ENCODE assay signal across 8 cellular contexts in the genomic region with DNA sequence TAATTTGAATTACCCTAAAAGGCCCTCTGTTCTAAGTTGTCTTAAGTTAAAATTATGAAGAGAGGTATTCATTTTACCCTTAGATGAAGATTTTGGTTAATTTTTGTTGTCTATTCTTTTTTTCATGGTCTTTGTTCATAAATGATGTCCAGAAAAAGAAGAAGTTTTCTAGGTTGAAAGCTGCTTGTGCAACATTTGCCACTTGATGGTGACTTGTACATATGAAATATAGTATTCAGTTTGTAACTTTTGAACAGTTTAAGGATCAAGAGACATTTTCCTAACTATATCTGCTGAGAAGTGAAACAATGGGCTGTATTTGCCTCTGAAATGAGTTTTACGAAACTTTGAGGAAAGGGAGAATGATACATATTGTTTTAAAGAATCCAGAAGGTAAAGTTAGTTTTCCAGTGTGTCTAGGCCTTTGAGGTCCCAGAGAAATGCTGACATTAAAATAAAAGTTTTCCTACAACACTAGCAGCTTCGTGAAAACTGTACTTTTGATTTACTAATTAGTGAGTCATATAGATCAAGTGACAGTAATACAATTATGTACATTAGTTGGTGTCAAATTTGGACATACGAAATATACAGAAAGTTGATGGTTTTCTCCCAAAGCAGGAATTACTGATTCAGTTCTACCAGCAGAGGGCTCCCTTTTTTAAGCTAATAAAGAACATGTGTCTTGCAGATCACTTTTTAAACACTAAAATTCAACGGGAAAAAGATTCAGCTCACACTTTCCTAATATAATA.
A peak's percentile ranks its signal among the peaks of the same experiment; 100 is the strongest.
DNase-seq lines count a peak whose midpoint lies in the region; ATAC-seq, FAIRE-seq and TF ChIP-seq lines count a peak whose summit lies in the region.

No MANE protein-coding gene starts in this region.

- H3K4me3 ChIP-seq in astrocyte of the spinal cord (ENCODE audit: low read depth, low read length) (no peak overlapping the region), HepG2 (replicated peaks in 1 of 3; ENCODE audit: insufficient read depth in 1 of 3, low read depth in 2 of 3, low read length in 3 of 3) (peak overlapping the region in 2 of 3 experiments; percentile 42 to 48; a peak in 2 of 6 replicates), vagina (no peak overlapping the region)

- H3K79me2 ChIP-seq in HepG2 (ENCODE audit: insufficient read depth, low read length), result peaks cover 19% of the 10 kb centered on the region

- H2AFZ ChIP-seq in HepG2 (ENCODE audit: low read length), result no peak overlapping the region

- TF ChIP-seq POLR2A in HepG2 (IDR thresholded peaks at IDR 0.05; ENCODE audit: insufficient read depth in 1 of 2, low read depth in 2 of 2, low read length in 2 of 2) (no peak), vagina (IDR thresholded peaks at IDR 0.05) (no peak)

- WGBS in HepG2 (ENCODE audit: low lambda C conversion rate), result 30% methylated on average over 4 of the region's 4 CpGs

- TF ChIP-seq RAD21 in HepG2 (CRISPR knock-in tag; IDR thresholded peaks at IDR 0.05), result peak; percentile 38

- H3K4me1 ChIP-seq in HepG2 (ENCODE audit: insufficient read depth, low read length) (peaks cover 61% of the 10 kb centered on the region), vagina (peaks cover 78% of the 10 kb centered on the region)

- peak; percentile 35 for DNase-seq in AG08395 (ENCODE audit: low spot score)
- peak; percentile 2 to 57 for DNase-seq in NCI-H526 (lab: John Stamatoyannopoulos, UW)
- peak; percentile 75 for DNase-seq in astrocyte of the spinal cord (ENCODE audit: low read depth, low spot score)
- DNase-seq in HepG2 (ENCODE audit: low spot score), result peak; percentile 40
- DNase-seq in vagina (ENCODE audit: extremely low spot score in 2 of 2), result no peak
- no peak for DNase-seq in GOT3 (lab: John Stamatoyannopoulos, UW)

- in situ Hi-C loops in astrocyte of the spinal cord (cut with HindIII; ENCODE audit: low sequenced_read_pairs), result no loop called here
- in situ Hi-C loops in HepG2 (cut with HindIII; ENCODE audit: extremely low pct_ligation_motif_present, low pct_unique_long_range_greater_than_20kb), result loop anchor here (5.0 kb wide), 1 partner anchor 171 kb away; no protein-coding TSS in a partner anchor

- H3K4me2 ChIP-seq in HepG2 (ENCODE audit: low read depth, low read length), result peak overlapping the region; percentile 69

- H3K36me3 ChIP-seq in HepG2 (replicated peaks in 1 of 2; ENCODE audit: control insufficient read depth in 1 of 2, insufficient read depth in 2 of 2, low read length in 2 of 2), result peaks cover 8 to 22% of the 10 kb centered on the region in 2 experiments; a peak in 4 of 5 replicates
- peaks cover 0 to 36% of the 10 kb centered on the region in 2 donors for H3K36me3 ChIP-seq in vagina

- ATAC-seq in HepG2, result no peak
- no peak for ATAC-seq in HG02852 (IDR thresholded peaks at IDR 0.05; ENCODE audit: unreplicated experiment)

- no peaks in the 10 kb centered on the region; a peak in 1 of 5 replicates for H3K27me3 ChIP-seq in HepG2 (ENCODE audit: control insufficient read depth in 1 of 2, insufficient read depth in 2 of 2, low read length in 2 of 2)
- no peaks in the 10 kb centered on the region for H3K27me3 ChIP-seq in vagina

- intact Hi-C loops in HepG2 (cut with micrococcal nuclease; ENCODE audit: unreplicated experiment) (loop anchor here (1.0 to 2.0 kb wide), 3 partner anchors 15 to 677 kb away; no protein-coding TSS in a partner anchor), vagina (cut with DNase I) (loop anchor here (5.0 kb wide), 1 partner anchor 676 kb away; no protein-coding TSS in a partner anchor)

- TF ChIP-seq CTCF in astrocyte of the spinal cord (IDR thresholded peaks at IDR 0.05; ENCODE audit: low read depth, low read length) (peak; percentile 65), HepG2 (CRISPR knock-in tag; IDR thresholded peaks at IDR 0.05) (peak; percentile 64), vagina (IDR thresholded peaks at IDR 0.05) (peak; percentile 34 to 87 (median 80))

- FAIRE-seq in G401.6 (lab: Jason Lieb, UNC) (peak; percentile 45), HepG2 (lab: Jason Lieb, UNC) (no peak)

- H3K9me3 ChIP-seq in HepG2 (ENCODE audit: low read length), result no peaks in the 10 kb centered on the region
- no peaks in the 10 kb centered on the region for H3K9me3 ChIP-seq in vagina

- BruUV-seq in HepG2 (replicated peaks; lab: Mats Ljungman, UMichigan), result no TSS peak

- H3K27ac ChIP-seq in HepG2 (ENCODE audit: extremely low read length, insufficient read depth, low read length), result peak overlapping the region; percentile 65
- H3K27ac ChIP-seq in vagina, result peak overlapping the region; percentile 79

- POLR2A ChIA-PET in HepG2 (lab: Yijun Ruan, JAX), result no interaction called here

- TF ChIP-seq EP300 in HepG2 (IDR thresholded peaks at IDR 0.05; ENCODE audit: low read depth in 2 of 2, low read length in 2 of 2), result no peak
- TF ChIP-seq EP300 in HepG2 (CRISPR knock-in tag; IDR thresholded peaks at IDR 0.05; ENCODE audit: borderline replicate concordance), result no peak

- 0 out of 2 replicates have a peak overlapping the region, but pooled peaks have one; percentile 17 for H3K9ac ChIP-seq in HepG2 (ENCODE audit: insufficient read depth, low read depth, low read length)

- CTCF ChIA-PET in HepG2 (lab: Yijun Ruan, JAX; ENCODE audit: low intra/inter-chr PET ratio, low total read pairs), result interaction anchor here (2.1 kb wide), 1 partner anchor 174 kb away, joined by 13 read pairs; no protein-coding TSS in a partner anchor

- no peaks in the 10 kb centered on the region; the same call in 1 of the 2 replicates for H4K20me1 ChIP-seq in HepG2 (ENCODE audit: insufficient read depth, low read length)

TF ChIP-seq in HepG2, 621 proteins besides CTCF, POLR2A, EP300 and RAD21:
- peak; percentile 68 for TF ChIP-seq SMC3 (IDR thresholded peaks at IDR 0.05; ENCODE audit: low read length)
- TF ChIP-seq, protein P1, sequence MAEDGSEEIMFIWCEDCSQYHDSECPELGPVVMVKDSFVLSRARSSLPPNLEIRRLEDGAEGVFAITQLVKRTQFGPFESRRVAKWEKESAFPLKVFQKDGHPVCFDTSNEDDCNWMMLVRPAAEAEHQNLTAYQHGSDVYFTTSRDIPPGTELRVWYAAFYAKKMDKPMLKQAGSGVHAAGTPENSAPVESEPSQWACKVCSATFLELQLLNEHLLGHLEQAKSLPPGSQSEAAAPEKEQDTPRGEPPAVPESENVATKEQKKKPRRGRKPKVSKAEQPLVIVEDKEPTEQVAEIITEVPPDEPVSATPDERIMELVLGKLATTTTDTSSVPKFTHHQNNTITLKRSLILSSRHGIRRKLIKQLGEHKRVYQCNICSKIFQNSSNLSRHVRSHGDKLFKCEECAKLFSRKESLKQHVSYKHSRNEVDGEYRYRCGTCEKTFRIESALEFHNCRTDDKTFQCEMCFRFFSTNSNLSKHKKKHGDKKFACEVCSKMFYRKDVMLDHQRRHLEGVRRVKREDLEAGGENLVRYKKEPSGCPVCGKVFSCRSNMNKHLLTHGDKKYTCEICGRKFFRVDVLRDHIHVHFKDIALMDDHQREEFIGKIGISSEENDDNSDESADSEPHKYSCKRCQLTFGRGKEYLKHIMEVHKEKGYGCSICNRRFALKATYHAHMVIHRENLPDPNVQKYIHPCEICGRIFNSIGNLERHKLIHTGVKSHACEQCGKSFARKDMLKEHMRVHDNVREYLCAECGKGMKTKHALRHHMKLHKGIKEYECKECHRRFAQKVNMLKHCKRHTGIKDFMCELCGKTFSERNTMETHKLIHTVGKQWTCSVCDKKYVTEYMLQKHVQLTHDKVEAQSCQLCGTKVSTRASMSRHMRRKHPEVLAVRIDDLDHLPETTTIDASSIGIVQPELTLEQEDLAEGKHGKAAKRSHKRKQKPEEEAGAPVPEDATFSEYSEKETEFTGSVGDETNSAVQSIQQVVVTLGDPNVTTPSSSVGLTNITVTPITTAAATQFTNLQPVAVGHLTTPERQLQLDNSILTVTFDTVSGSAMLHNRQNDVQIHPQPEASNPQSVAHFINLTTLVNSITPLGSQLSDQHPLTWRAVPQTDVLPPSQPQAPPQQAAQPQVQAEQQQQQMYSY (CRISPR knock-in tag; IDR thresholded peaks at IDR 0.05), result no peak
- 0 out of 4 replicates have a peak, but pooled peaks of 1 of the 2 experiments have one; percentile 1 for TF ChIP-seq MAFK (conservative IDR thresholded peaks at IDR 0.05 in 1 of 2, IDR thresholded peaks at IDR 0.05 in 1 of 2; ENCODE audit: low read length in 2 of 2)
- no peak for TF ChIP-seq ERF (CRISPR knock-in tag; IDR thresholded peaks at IDR 0.05)
- TF ChIP-seq STAG1 (CRISPR knock-in tag; IDR thresholded peaks at IDR 0.05), result peak; percentile 64
TF ChIP-seq in HepG2: peak in this region for 3.

Comparison
In these comparisons a context has a peak if more than half of its experiments do, and no peak if none do; other contexts are left out.
1. DNase-seq: peak in AG08395 (single experiment), NCI-H526 (2 of 2), astrocyte of the spinal cord (single experiment) and HepG2 (single experiment); none in vagina (0 of 2) and GOT3 (single experiment).
2. H3K4me3 ChIP-seq: peak in HepG2 (2 of 3); none in astrocyte of the spinal cord (single experiment) and vagina (0 of 2).
3. Peak in every context shown above with its lines, with median percentiles within 50 percentile points of each other: CTCF ChIP-seq.